Comparison of ENCODE assay signal across 27 cellular contexts in the genomic region with DNA sequence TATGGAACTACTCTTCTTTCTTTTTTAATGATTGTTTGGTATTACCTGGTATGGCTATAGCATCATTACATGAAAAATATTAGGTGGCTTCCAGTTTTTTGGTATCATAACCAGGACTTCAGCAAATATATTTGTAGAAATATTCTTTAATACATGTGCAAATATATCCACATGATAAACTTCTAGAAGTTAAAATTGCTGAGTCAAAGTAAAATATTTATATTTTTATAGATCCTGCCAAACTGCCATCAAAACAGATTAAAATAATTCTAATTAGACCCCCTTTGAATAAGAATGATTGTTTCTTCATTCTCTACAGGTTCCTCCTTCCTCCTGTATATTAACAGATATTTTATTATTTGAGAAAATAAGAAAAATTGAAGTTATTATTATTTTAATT.
"Had no signal": no experiment of that assay in that cellular context is flagged by ENCODE, and none has a peak within 500 bp of the region (broad histone marks: within the 10 kb centered on the region; RNA-seq: fewer than 3 reads in every experiment).

No MANE protein-coding gene starts in this region.

- DNase-seq: stimulated activated CD4-positive, alpha-beta T cell treated with anti-CD3 and anti-CD28 coated beads, Interleukin-2, amount 100 ng/mL, for 48 hours; stimulated activated CD4-positive, alpha-beta T cell treated with anti-CD3 and anti-CD28 coated beads, Interleukin-4, amount 100 ng/mL, for 1 hour; stimulated activated CD4-positive, alpha-beta T cell treated with anti-CD3 and anti-CD28 coated beads, Interleukin-4, amount 100 ng/mL, for 24 hours; stimulated activated CD4-positive, alpha-beta T cell treated with anti-CD3 and anti-CD28 coated beads, Interleukin-4, amount 100 ng/mL, for 4 hours; stimulated activated CD8-positive, alpha-beta memory T cell treated with anti-CD3 and anti-CD28 coated beads, Interleukin-4, amount 100 ng/mL, for 48 hours; stimulated activated naive B cell treated with anti-CD40 and anti-IgM and Interleukin-4, amounts not matched to agents 10 μg/mL and 1 μg/mL and 100 μg/mL, for 72 hours; stimulated activated naive CD4-positive, alpha-beta T cell; stimulated activated naive CD4-positive, alpha-beta T cell treated with Interleukin-2 at 50 U/mL for 16 hours; stimulated activated naive CD8-positive, alpha-beta T cell treated with anti-CD3 and anti-CD28 coated beads, Interleukin-15, amount 100 ng/mL, for 72 hours; stimulated activated naive CD8-positive, alpha-beta T cell treated with anti-CD3 and anti-CD28 coated beads, Interleukin-15, Interleukin-2, amounts not matched to agents 100 U/mL and 50 U/mL, for 24 hours; stomach; substantia nigra; testis; thyroid gland; tibial artery; transverse colon; trophoblast cell; upper lobe of left lung; upper lobe of right lung; uterus had no signal

- ATAC-seq: stimulated activated effector memory CD8-positive, alpha-beta T cell treated with anti-CD3 and anti-CD28 coated beads, Interleukin-12 subunit alpha, Interleukin-12 subunit beta, amount 100 ng/mL, for 72 hours; stimulated activated memory B cell treated with anti-CD40 and anti-IgM and Interleukin-4, amounts not matched to agents 10 μg/mL and 1 μg/mL and 100 μg/mL, for 72 hours; stimulated activated naive B cell treated with anti-CD40 and anti-IgM and Interleukin-4, amounts not matched to agents 10 μg/mL and 1 μg/mL and 100 μg/mL, for 72 hours; stimulated activated naive CD8-positive, alpha-beta T cell treated with anti-CD3 and anti-CD28 coated beads, Interleukin-15, amount 100 ng/mL, for 72 hours; stimulated activated naive CD8-positive, alpha-beta T cell treated with anti-CD3 and anti-CD28 coated beads, Interleukin-15, Interleukin-2, amounts not matched to agents 100 U/mL and 50 U/mL, for 24 hours; upper lobe of right lung had no signal

- FAIRE-seq: urothelium cell line had no signal

- H3K36me3 ChIP-seq: stomach, suprapubic skin, thoracic aorta, thyroid gland, tibial artery, tibial nerve, transverse colon, upper lobe of left lung, upper lobe of right lung, uterus, vagina had no signal

- H3K27ac ChIP-seq: stomach, suprapubic skin, testis, thoracic aorta, thyroid gland, tibial artery, tibial nerve, transverse colon, upper lobe of left lung, upper lobe of right lung, uterus, vagina had no signal

- H3K4me3 ChIP-seq: stomach, suprapubic skin, testis, thoracic aorta, thyroid gland, tibial artery, tibial nerve, transverse colon, upper lobe of left lung, upper lobe of right lung, uterus, vagina had no signal

- H3K27me3 ChIP-seq: stomach, suprapubic skin, testis, thyroid gland, tibial artery, tibial nerve, transverse colon, upper lobe of left lung, upper lobe of right lung, uterus, vagina had no signal

- H3K4me1 ChIP-seq: stomach, suprapubic skin, testis, thyroid gland, tibial artery, tibial nerve, transverse colon, upper lobe of left lung, upper lobe of right lung, uterus, vagina had no signal

- H3K9me3 ChIP-seq: suprapubic skin, testis, thoracic aorta, thyroid gland, upper lobe of right lung, uterus, vagina had no signal
